In the genomic region with DNA sequence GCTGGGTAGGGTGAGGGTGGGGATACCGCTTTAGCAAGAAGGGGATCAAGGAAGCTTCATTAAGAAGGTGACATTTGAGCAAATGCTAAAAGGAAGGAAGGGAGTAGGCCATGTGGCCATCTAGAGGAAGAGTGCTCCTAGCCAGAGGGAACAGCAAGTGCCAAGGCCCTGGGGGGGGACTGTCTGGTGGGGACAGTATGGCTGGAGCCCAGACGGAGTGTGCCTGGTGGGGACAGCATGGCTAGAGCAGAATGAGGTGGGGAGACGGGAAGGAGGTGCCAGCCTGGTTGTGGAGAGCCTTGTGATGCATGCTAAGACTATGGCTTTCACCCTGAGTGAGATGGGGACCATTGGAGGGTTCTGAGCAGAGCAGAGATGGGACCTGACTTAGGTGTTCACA, we compare ENCODE assay signal across 12 cellular contexts. TPM values are rescaled to one million over a fixed set of nuclear protein-coding genes. Genes with fewer than 3 reads are reported as not detected.
DNase-seq lines count a peak whose midpoint lies in the region; ATAC-seq and TF ChIP-seq lines count a peak whose summit lies in the region.
"Had no signal": no experiment of that assay in that cellular context is flagged by ENCODE, and none has a peak within 500 bp of the region (broad histone marks: within the 10 kb centered on the region; RNA-seq: fewer than 3 reads in every experiment).

No MANE protein-coding gene starts in this region.

- H3K4me1 ChIP-seq in naive thymus-derived CD4-positive, alpha-beta T cell (ENCODE audit: control insufficient read depth in 2 of 2, insufficient read depth in 2 of 2, low read length in 2 of 2): peaks cover 26 to 53% of the 10 kb centered on the region in 2 donors
- H3K4me1 ChIP-seq: parathyroid adenoma had no signal

- H3K36me3 Mint-ChIP-seq in activated CD8-positive, alpha-beta T cell treated with anti-CD3 and anti-CD28 coated beads for 36 hours (ENCODE audit: low read depth): peaks cover 44% of the 10 kb centered on the region
- peaks cover 0 to 25% (median 0%) of the 10 kb centered on the region in 5 donors for H3K36me3 Mint-ChIP-seq in naive thymus-derived CD4-positive, alpha-beta T cell

- peaks cover 49% of the 10 kb centered on the region for H3K4me1 Mint-ChIP-seq in activated CD8-positive, alpha-beta T cell treated with anti-CD3 and anti-CD28 coated beads for 36 hours (ENCODE audit: low read depth)
- peaks cover 43 to 68% (median 51%) of the 10 kb centered on the region in 7 donors for H3K4me1 Mint-ChIP-seq in naive thymus-derived CD4-positive, alpha-beta T cell

- H3K9me3 ChIP-seq in naive thymus-derived CD4-positive, alpha-beta T cell (ENCODE audit: control insufficient read depth in 2 of 3, low read length in 3 of 3): no peaks in the 10 kb centered on the region

- POLR2A ChIA-PET in activated CD8-positive, alpha-beta T cell treated with anti-CD3 and anti-CD28 coated beads for 36 hours (lab: Charles Lee): interaction anchor here (1.2 to 2.5 kb wide), 4 partner anchors 8 to 92 kb away, joined by 3 to 20 read pairs (median 4); a partner anchor contains a TSS
- POLR2A ChIA-PET in naive thymus-derived CD4-positive, alpha-beta T cell (lab: Charles Lee): interaction anchor here (0.6 to 9.2 kb wide), 9 partner anchors 8 to 213 kb away, joined by 3 to 127 read pairs (median 5); a partner anchor contains a TSS

- peaks cover 0 to 23% (median 0%) of the 10 kb centered on the region in 3 experiments for H3K36me3 ChIP-seq in naive thymus-derived CD4-positive, alpha-beta T cell (ENCODE audit: control insufficient read depth in 2 of 3, insufficient read depth in 3 of 3, low read length in 3 of 3)

- ATAC-seq in left ventricle myocardium superior (no peak), GM18909 (IDR thresholded peaks at IDR 0.05; ENCODE audit: poor library complexity, unreplicated experiment) (no peak)
- ATAC-seq in activated CD8-positive, alpha-beta T cell treated with anti-CD3 and anti-CD28 coated beads for 36 hours: no peak
- ATAC-seq in naive thymus-derived CD4-positive, alpha-beta T cell: no peak

- intact Hi-C loops in left ventricle myocardium superior (cut with micrococcal nuclease): no loop called here
- intact Hi-C loops in cardiac septum (cut with DNase I): no loop called here
- intact Hi-C loops in activated CD8-positive, alpha-beta T cell treated with anti-CD3 and anti-CD28 coated beads for 36 hours (cut with micrococcal nuclease): loop anchor here (5.0 to 10.0 kb wide), 2 partner anchors 41 to 91 kb away; a partner anchor contains a TSS
- intact Hi-C loops in naive thymus-derived CD4-positive, alpha-beta T cell (cut with micrococcal nuclease): loop anchor here in 1 of 2 donors (10.0 kb wide), 1 partner anchor 581 kb away; a partner anchor contains a TSS

- H3K27me3 ChIP-seq in naive thymus-derived CD4-positive, alpha-beta T cell (ENCODE audit: control insufficient read depth in 2 of 2, insufficient read depth in 2 of 2, low read length in 2 of 2): no peaks in the 10 kb centered on the region

- no peak for TF ChIP-seq CTCF in activated CD8-positive, alpha-beta T cell treated with anti-CD3 and anti-CD28 coated beads for 36 hours (IDR thresholded peaks at IDR 0.05)

- H3K27ac Mint-ChIP-seq in activated CD8-positive, alpha-beta T cell treated with anti-CD3 and anti-CD28 coated beads for 36 hours: peak overlapping the region; percentile 99
- peak overlapping the region; percentile 92 to 100 (median 97) for H3K27ac Mint-ChIP-seq in naive thymus-derived CD4-positive, alpha-beta T cell

- peak; percentile 50 for DNase-seq in left ventricle myocardium superior
- DNase-seq in cardiac septum (ENCODE audit: low spot score): no peak
- peak; percentile 22 for DNase-seq in activated CD8-positive, alpha-beta T cell treated with anti-CD3 and anti-CD28 coated beads for 36 hours
- DNase-seq in naive thymus-derived CD4-positive, alpha-beta T cell: no peak
- no peak for DNase-seq in SKM-1 treated with dmso at 0.1 percent for 144 hours (lab: John Stamatoyannopoulos, UW; ENCODE audit: unreplicated experiment)
- no peak for DNase-seq in DMS 273 (lab: John Stamatoyannopoulos, UW; ENCODE audit: unreplicated experiment)
- DNase-seq: activated CD4-positive, CD25-positive, alpha-beta regulatory T cell treated with anti-CD3 and anti-CD28 coated beads, Interleukin-2, amount 50 U/mL, for 72 hours; KG1; NCI-H1417 treated with DMSO at 0.1 percent for 48 hours; NCI-H345 had no signal

- peak overlapping the region; percentile 87 for H3K4me3 Mint-ChIP-seq in activated CD8-positive, alpha-beta T cell treated with anti-CD3 and anti-CD28 coated beads for 36 hours
- H3K4me3 Mint-ChIP-seq in naive thymus-derived CD4-positive, alpha-beta T cell: peak overlapping the region; percentile 61 to 91 (median 80)

- H3K4me3 ChIP-seq in naive thymus-derived CD4-positive, alpha-beta T cell (ENCODE audit: low read length): no peak overlapping the region

- peak overlapping the region; percentile 96 for H3K27ac ChIP-seq in naive thymus-derived CD4-positive, alpha-beta T cell (ENCODE audit: low read depth, low read length)

- H3K27me3 Mint-ChIP-seq in activated CD8-positive, alpha-beta T cell treated with anti-CD3 and anti-CD28 coated beads for 36 hours: no peaks in the 10 kb centered on the region
- no peaks in the 10 kb centered on the region for H3K27me3 Mint-ChIP-seq in naive thymus-derived CD4-positive, alpha-beta T cell

- H3K9me3 Mint-ChIP-seq in activated CD8-positive, alpha-beta T cell treated with anti-CD3 and anti-CD28 coated beads for 36 hours: no peaks in the 10 kb centered on the region
- H3K9me3 Mint-ChIP-seq in naive thymus-derived CD4-positive, alpha-beta T cell: peaks cover 0 to 3% (median 0%) of the 10 kb centered on the region in 11 donors

- CTCF ChIA-PET in activated CD8-positive, alpha-beta T cell treated with anti-CD3 and anti-CD28 coated beads for 36 hours (lab: Charles Lee): interaction anchor here (0.6 to 1.8 kb wide), 5 partner anchors 8 to 48 kb away, joined by 3 to 11 read pairs (median 4); a partner anchor contains a TSS
- CTCF ChIA-PET in naive thymus-derived CD4-positive, alpha-beta T cell (lab: Charles Lee): interaction anchor here (0.6 to 1.9 kb wide), 10 partner anchors 8 to 132 kb away, joined by 3 to 18 read pairs (median 4); a partner anchor contains a TSS

RNA-seq across cellular contexts. Expression of a gene that starts 2.1 kb away (rescaled TPM):
- total RNA-seq in left ventricle myocardium superior (13.2 TPM), cardiac septum (26.4 TPM)
- 100 to 1,000 TPM; 112 to 123 TPM for total RNA-seq in activated CD8-positive, alpha-beta T cell treated with anti-CD3 and anti-CD28 coated beads for 36 hours
- 100 to 1,000 TPM in 3 of 5 experiments, 10 to 100 TPM in 2; 91.2 to 322 (median 185) TPM for total RNA-seq in naive thymus-derived CD4-positive, alpha-beta T cell
- 10 to 100 TPM; 31.4 to 62.3 TPM for polyA plus RNA-seq in naive thymus-derived CD4-positive, alpha-beta T cell

RNA-seq across cellular contexts. Expression of a gene that starts 8.1 kb away (rescaled TPM):
- total RNA-seq in left ventricle myocardium superior (3.7 TPM), cardiac septum (1.9 TPM)
- 1 to 10 TPM; 3.1 to 5.1 TPM for total RNA-seq in activated CD8-positive, alpha-beta T cell treated with anti-CD3 and anti-CD28 coated beads for 36 hours
- 10 to 100 TPM; 11.6 to 38.9 (median 12.5) TPM for total RNA-seq in naive thymus-derived CD4-positive, alpha-beta T cell
- 10 to 100 TPM; 18.0 to 20.5 TPM for polyA plus RNA-seq in naive thymus-derived CD4-positive, alpha-beta T cell

RNA-seq across cellular contexts. Expression of a gene that starts 20.5 kb away (rescaled TPM):
- total RNA-seq in left ventricle myocardium superior (3.6 TPM), cardiac septum (2.9 TPM)
- 1 to 10 TPM; 8.9 to 9.1 TPM for total RNA-seq in activated CD8-positive, alpha-beta T cell treated with anti-CD3 and anti-CD28 coated beads for 36 hours
- total RNA-seq in naive thymus-derived CD4-positive, alpha-beta T cell: 10 to 100 TPM in 4 of 5 experiments, 1 to 10 TPM in 1; 8.2 to 18.1 (median 16.0) TPM
- 1 to 10 TPM; 5.2 to 8.6 TPM for polyA plus RNA-seq in naive thymus-derived CD4-positive, alpha-beta T cell

RNA-seq across cellular contexts. Expression of a gene that starts 41.4 kb away (rescaled TPM):
- 14.4 TPM for total RNA-seq in left ventricle myocardium superior
- total RNA-seq in cardiac septum: 9.0 TPM
- total RNA-seq in activated CD8-positive, alpha-beta T cell treated with anti-CD3 and anti-CD28 coated beads for 36 hours: 10 to 100 TPM; 46.6 to 47.0 TPM
- 10 to 100 TPM; 15.0 to 37.5 (median 20.6) TPM for total RNA-seq in naive thymus-derived CD4-positive, alpha-beta T cell
- 10 to 100 TPM; 76.0 to 84.8 TPM for polyA plus RNA-seq in naive thymus-derived CD4-positive, alpha-beta T cell

RNA-seq across cellular contexts. Expression of a gene that starts 41.8 kb away (rescaled TPM):
- 49.2 TPM for total RNA-seq in left ventricle myocardium superior
- 36.9 TPM for total RNA-seq in cardiac septum
- 10 to 100 TPM; 32.3 to 36.9 TPM for total RNA-seq in activated CD8-positive, alpha-beta T cell treated with anti-CD3 and anti-CD28 coated beads for 36 hours
- 10 to 100 TPM; 19.4 to 25.0 (median 20.5) TPM for total RNA-seq in naive thymus-derived CD4-positive, alpha-beta T cell
- polyA plus RNA-seq in naive thymus-derived CD4-positive, alpha-beta T cell: 10 to 100 TPM; 45.1 to 55.9 TPM

Comparison
In these comparisons a context has a peak if more than half of its experiments do, and no peak if none do; other contexts are left out.
1. DNase-seq: peak in left ventricle myocardium superior (single experiment) and activated CD8-positive, alpha-beta T cell treated with anti-CD3 and anti-CD28 coated beads for 36 hours (single experiment); none in cardiac septum (single experiment), naive thymus-derived CD4-positive, alpha-beta T cell (0 of 9), SKM-1 treated with dmso at 0.1 percent for 144 hours (single experiment) and DMS 273 (single experiment).